In the genomic region with DNA sequence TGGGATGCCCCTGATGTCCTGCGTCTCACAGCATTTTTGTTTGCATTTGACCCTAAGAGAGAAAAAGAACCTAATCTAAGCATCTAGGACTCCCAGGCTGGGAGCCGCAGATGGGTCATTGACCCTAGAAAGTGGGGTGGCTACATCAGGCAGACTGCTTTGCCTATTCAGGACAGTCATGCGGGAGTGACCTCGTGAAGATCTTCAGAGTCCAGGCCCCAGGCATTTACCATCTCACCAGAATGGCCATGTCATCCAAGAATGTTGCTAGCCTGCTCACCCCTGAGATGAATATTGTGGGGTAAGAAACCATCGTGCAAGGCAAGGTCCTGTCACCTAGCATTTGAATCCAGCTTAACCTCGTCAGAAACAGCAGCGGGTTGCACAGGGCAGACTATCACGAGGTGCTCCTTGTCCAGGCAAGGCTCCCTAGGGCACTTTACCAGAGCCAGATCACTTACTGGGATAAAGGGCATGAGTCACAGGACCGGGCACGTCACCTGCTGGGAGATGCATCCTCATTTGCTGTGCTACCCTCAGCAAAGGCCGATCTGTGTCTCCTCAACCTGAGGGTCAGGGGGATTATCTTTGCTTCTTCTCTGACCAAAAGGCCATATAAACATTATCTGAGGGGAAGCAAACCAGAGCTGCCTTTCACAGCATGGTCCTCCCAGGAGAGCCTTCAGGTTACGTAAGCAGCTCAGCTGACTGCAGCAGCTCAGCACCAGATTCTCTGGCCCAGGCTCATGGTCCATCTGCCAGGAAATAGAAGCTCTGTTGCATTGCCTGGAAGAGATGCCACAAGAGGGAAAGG, we compare ENCODE assay signal across 9 cellular contexts.
DNase-seq lines count a peak whose midpoint lies in the region; ATAC-seq and TF ChIP-seq lines count a peak whose summit lies in the region.
"Had no signal": no experiment of that assay in that cellular context is flagged by ENCODE, and none has a peak within 500 bp of the region (broad histone marks: within the 10 kb centered on the region; RNA-seq: fewer than 3 reads in every experiment).

No MANE protein-coding gene starts in this region.

- ATAC-seq in Right ventricle myocardium inferior (peak; percentile 96), esophagus mucosa (peak; percentile 95), mucosa of descending colon (peak; percentile 52), GM21367 (IDR thresholded peaks at IDR 0.05; ENCODE audit: unreplicated experiment) (no peak)

- H3K36me3 ChIP-seq in mucosa of descending colon (ENCODE audit: low read depth), result no peaks in the 10 kb centered on the region
- no peaks in the 10 kb centered on the region; the same call in 1 of the 2 replicates for H3K36me3 ChIP-seq in SJCRH30

- H3K4me1 ChIP-seq in mucosa of descending colon (ENCODE audit: low read depth), result no peaks in the 10 kb centered on the region
- H3K4me1 ChIP-seq in SJCRH30, result peaks cover 18% of the 10 kb centered on the region

- H3K4me3 ChIP-seq in mucosa of descending colon (no peak overlapping the region), SJCRH30 (no peak overlapping the region)

- intact Hi-C loops in Right ventricle myocardium inferior (cut with DNase I), result loop anchor here (1.0 to 2.0 kb wide), 2 partner anchors 102 to 161 kb away; no protein-coding TSS in a partner anchor
- intact Hi-C loops in cardiac septum (cut with DNase I), result loop anchor here (5.0 kb wide), 2 partner anchors 70 to 160 kb away; no protein-coding TSS in a partner anchor
- intact Hi-C loops in mucosa of descending colon (cut with DNase I, micrococcal nuclease), result no loop called here

- no peaks in the 10 kb centered on the region for H3K27me3 ChIP-seq in SJCRH30

- TF ChIP-seq CTCF in mucosa of descending colon (IDR thresholded peaks at IDR 0.05), result no peak

- H3K9me3 ChIP-seq in mucosa of descending colon, result no peaks in the 10 kb centered on the region
- no peaks in the 10 kb centered on the region; the same call in 1 of the 2 replicates for H3K9me3 ChIP-seq in SJCRH30 (replicated peaks)

- peak; percentile 86 for DNase-seq in Right ventricle myocardium inferior (ENCODE audit: missing footprints)
- DNase-seq in cardiac septum (ENCODE audit: low spot score), result no peak
- DNase-seq in mucosa of descending colon, result peak in 1 of 3 donors; percentile 50
- DNase-seq in COLO668 (lab: John Stamatoyannopoulos, UW; ENCODE audit: unreplicated experiment), result no peak
- DNase-seq in T-helper 2 cell, result no peak
- no peak for DNase-seq in SJCRH30
- DNase-seq: AML-193 had no signal

- H3K27ac ChIP-seq in SJCRH30, result no peak overlapping the region

Comparison
In these comparisons a context has a peak if more than half of its experiments do, and no peak if none do; other contexts are left out.
1. intact Hi-C loops: an anchor here in Right ventricle myocardium inferior (1.0 to 2.0 kb wide) and cardiac septum (5.0 kb wide); none called in mucosa of descending colon.